In the genomic region with DNA sequence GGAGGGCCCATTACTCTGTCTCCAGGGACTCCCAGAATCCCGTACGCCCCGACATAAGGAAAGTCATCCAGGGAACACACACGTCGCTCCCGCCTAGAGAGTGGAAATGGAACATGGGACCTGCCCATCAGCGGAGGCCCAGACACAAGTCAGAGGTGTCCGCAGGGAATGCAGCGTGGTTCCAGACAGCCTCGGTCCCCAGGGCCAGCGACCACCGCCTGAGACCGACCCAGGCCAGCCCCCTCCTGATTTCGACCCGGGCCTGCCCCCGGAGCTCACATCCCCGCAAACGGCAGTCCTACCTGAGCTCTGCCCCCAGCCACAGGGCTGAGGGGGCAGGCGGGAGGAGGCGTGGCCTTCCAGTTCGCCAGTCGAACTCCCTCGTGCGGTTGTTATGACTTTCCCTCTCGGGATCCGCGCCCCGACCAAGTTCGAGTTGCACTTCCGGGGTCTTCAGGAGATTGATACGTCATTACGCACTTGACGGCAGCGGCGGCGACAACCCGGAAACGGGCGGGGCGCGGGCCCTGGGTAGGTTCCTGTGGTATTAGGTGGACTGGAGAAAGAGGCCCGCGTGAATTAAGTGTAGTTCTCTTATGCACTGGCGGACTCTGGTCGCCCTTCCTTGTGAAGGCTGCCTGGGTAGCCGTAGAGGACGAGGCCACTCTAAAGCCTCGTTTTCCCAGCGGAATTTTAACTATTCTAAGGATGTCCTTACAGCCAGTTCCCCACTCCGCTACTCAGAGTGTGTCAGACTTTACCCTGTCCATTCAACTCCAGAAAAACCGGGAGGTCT, we compare ENCODE assay signal across 8 cellular contexts.
DNase-seq lines count a peak whose midpoint lies in the region; ATAC-seq and TF ChIP-seq lines count a peak whose summit lies in the region.

No MANE protein-coding gene starts in this region.

- H3K27ac ChIP-seq in CD4-positive, alpha-beta T cell (ENCODE audit: low read depth, low read length) = peak overlapping the region; percentile 56
- H3K27ac ChIP-seq in dorsolateral prefrontal cortex (peak overlapping the region; percentile 54 to 96 (median 85)), right lobe of liver (peak overlapping the region; percentile 79 to 89 (median 84))

- peaks cover 0 to 5% (median 0%) of the 10 kb centered on the region in 4 donors for H3K4me1 ChIP-seq in right lobe of liver

- H3K4me3 ChIP-seq in dorsolateral prefrontal cortex (peak overlapping the region; percentile 59 to 99 (median 89)), right lobe of liver (peak overlapping the region; percentile 65 to 82 (median 79))

- WGBS in right lobe of liver (ENCODE audit: insufficient coverage, low coverage, low lambda C conversion rate, missing lambda C conversion rate) = 3% methylated on average over 30 of the region's 51 CpGs

- CTCF ChIA-PET in CD4-positive, alpha-beta T cell (lab: Charles Lee) = no interaction called here

- H3K27ac Mint-ChIP-seq in CD4-positive, alpha-beta T cell = peak overlapping the region; percentile 94

- DNase-seq in CD4-positive, alpha-beta T cell = peak; percentile 84 to 92 (median 88)
- DNase-seq in NCI-H774 (lab: John Stamatoyannopoulos, UW) (peak; percentile 90), dorsolateral prefrontal cortex (peak; percentile 89 to 97 (median 94)), right lobe of liver (peak; percentile 95 to 97 (median 96))
- DNase-seq in activated CD4-positive, alpha-beta T cell treated with anti-CD3 and anti-CD28 coated beads, Interleukin-2, amount 50 U/mL, for 48 hours = peak; percentile 91 to 95
- peak; percentile 94 for DNase-seq in stimulated activated CD4-positive, alpha-beta T cell treated with anti-CD3 and anti-CD28 coated beads, Interleukin-4, amount 100 ng/mL, for 24 hours

- TF ChIP-seq POLR2A in right lobe of liver (IDR thresholded peaks at IDR 0.05) = peak; percentile 74

- intact Hi-C loops in CD4-positive, alpha-beta T cell (cut with DNase I, micrococcal nuclease) = loop anchor here in 1 of 2 experiments (5.0 to 10.0 kb wide), 2 partner anchors 497 to 506 kb away; partner anchors contain the start of genes KIAA0825 and SLF1
- intact Hi-C loops in dorsolateral prefrontal cortex (cut with DNase I) = no loop called here
- intact Hi-C loops in right lobe of liver (cut with DNase I) = no loop called here

- TF ChIP-seq CTCF in CD4-positive, alpha-beta T cell (IDR thresholded peaks at IDR 0.05) = no peak
- peak in 42 of 56 donors; percentile 6 to 62 (median 37) for TF ChIP-seq CTCF in dorsolateral prefrontal cortex (IDR thresholded peaks at IDR 0.05 in 54 of 56, conservative IDR thresholded peaks at IDR 0.05 in 2 of 56; ENCODE audit: low read depth in 1 of 56, partially characterized antibody in 56 of 56)
- peak in 2 of 4 donors; percentile 29 for TF ChIP-seq CTCF in right lobe of liver (IDR thresholded peaks at IDR 0.05)

- peak overlapping the region; percentile 96 for H3K4me3 Mint-ChIP-seq in CD4-positive, alpha-beta T cell

- H3K9me3 ChIP-seq in CD4-positive, alpha-beta T cell (ENCODE audit: control insufficient read depth, low read length) = peaks cover 2% of the 10 kb centered on the region
- H3K9me3 ChIP-seq in right lobe of liver = no peaks in the 10 kb centered on the region

- H3K36me3 ChIP-seq in right lobe of liver = no peaks in the 10 kb centered on the region

- H3K4me1 Mint-ChIP-seq in CD4-positive, alpha-beta T cell (ENCODE audit: low read depth) = peaks cover 46% of the 10 kb centered on the region

- H3K27me3 ChIP-seq in CD4-positive, alpha-beta T cell (ENCODE audit: control insufficient read depth, insufficient read depth, low read length) = no peaks in the 10 kb centered on the region
- H3K27me3 ChIP-seq in dorsolateral prefrontal cortex (no peaks in the 10 kb centered on the region), right lobe of liver (no peaks in the 10 kb centered on the region)

- peaks cover 32% of the 10 kb centered on the region for H3K36me3 Mint-ChIP-seq in CD4-positive, alpha-beta T cell (ENCODE audit: low read depth)

- peaks cover 6% of the 10 kb centered on the region for H3K27me3 Mint-ChIP-seq in CD4-positive, alpha-beta T cell

- POLR2A ChIA-PET in CD4-positive, alpha-beta T cell (lab: Charles Lee) = no interaction called here

- ATAC-seq in CD4-positive, alpha-beta T cell (ENCODE audit: poor library complexity) = peak; percentile 95
- ATAC-seq in GM19438 (IDR thresholded peaks at IDR 0.05; ENCODE audit: low read depth, unreplicated experiment) (peak; percentile 100), HG03571 (IDR thresholded peaks at IDR 0.05; ENCODE audit: unreplicated experiment) (peak; percentile 100), right lobe of liver (peak; percentile 97 to 99 (median 98))

- H3K9me3 Mint-ChIP-seq in CD4-positive, alpha-beta T cell = peaks cover 7% of the 10 kb centered on the region

Comparison
In these comparisons a context has a peak if more than half of its experiments do, and no peak if none do; other contexts are left out.
1. Peak in every context shown above with its lines: DNase-seq, ATAC-seq, H3K4me3 ChIP-seq and H3K27ac ChIP-seq.